Comparison of ENCODE assay signal across 5 cellular contexts in genomic region chr11:91188484-91188883, GRCh38.
"Had no signal": no experiment of that assay in that cellular context is flagged by ENCODE, and none has a peak within 500 bp of the region (broad histone marks: within the 10 kb centered on the region; RNA-seq: fewer than 3 reads in every experiment).

No MANE protein-coding gene starts in this region.

- H3K27ac Mint-ChIP-seq: H9 had no signal

- ATAC-seq: K562 had no signal

- H2AFZ ChIP-seq: GM23248 had no signal

- H3K4me3 Mint-ChIP-seq: H9 had no signal

- H3K27ac ChIP-seq: GM23248 had no signal

- H3K4me3 ChIP-seq: GM23248, K562 had no signal

- H3K9ac ChIP-seq: GM23248 had no signal

- H3K9me3 Mint-ChIP-seq: H9 had no signal

- DNase-seq: GM23248, H9, HCEC 1CT, IMR-90 had no signal
